8 cellular contexts compared by ENCODE assay signal in genomic region chr17:38604479-38605229, GRCh38. TPM values are rescaled to one million over a fixed set of nuclear protein-coding genes. Genes with fewer than 3 reads are reported as not detected.
A peak's percentile ranks its signal among the peaks of the same experiment; 100 is the strongest.
DNase-seq lines count a peak whose midpoint lies in the region; ATAC-seq and TF ChIP-seq lines count a peak whose summit lies in the region.

No MANE protein-coding gene starts in this region.

- DNase-seq in NCI-H345 (lab: John Stamatoyannopoulos, UW) = peak; percentile 23
- DNase-seq in NCI-H345 treated with DMSO at 0.1 percent for 48 hours (lab: John Stamatoyannopoulos, UW; ENCODE audit: unreplicated experiment) = no peak
- DNase-seq in stimulated activated CD8-positive, alpha-beta memory T cell treated with anti-CD3 and anti-CD28 coated beads, Interleukin-4, amount 100 ng/mL, for 48 hours = peak; percentile 43

- H3K27me3 ChIP-seq in SU-DHL-6 (ENCODE audit: low read length) = no peaks in the 10 kb centered on the region

- no peak overlapping the region for H3K4me2 ChIP-seq in SU-DHL-6 (ENCODE audit: low read depth, low read length, poor library complexity, severe bottlenecking)

- H3K9me2 ChIP-seq in SU-DHL-6 (replicated peaks; ENCODE audit: insufficient read depth, low read length) = no peaks in the 10 kb centered on the region

- no peaks in the 10 kb centered on the region for H3K36me3 ChIP-seq in SU-DHL-6 (ENCODE audit: low read length)

- H3K27ac ChIP-seq in SU-DHL-6 (ENCODE audit: low read depth, low read length) = no peak overlapping the region

- no peak overlapping the region for H3K4me3 ChIP-seq in SU-DHL-6 (ENCODE audit: insufficient read depth, low read length, poor library complexity, severe bottlenecking)

- H3K9me3 ChIP-seq in SU-DHL-6 (ENCODE audit: insufficient read depth, low read length) = no peaks in the 10 kb centered on the region

- no peaks in the 10 kb centered on the region for H4K20me1 ChIP-seq in SU-DHL-6 (ENCODE audit: low read depth, low read length)

- H3K79me2 ChIP-seq in SU-DHL-6 (ENCODE audit: insufficient read depth, low read length) = no peaks in the 10 kb centered on the region

- no peak overlapping the region for H3K9ac ChIP-seq in SU-DHL-6 (ENCODE audit: low read length)

- no peak overlapping the region for H2AFZ ChIP-seq in SU-DHL-6 (ENCODE audit: low read depth, low read length, severe bottlenecking)

- peak; percentile 6 for ATAC-seq in esophagus mucosa
- ATAC-seq in HG02642 (IDR thresholded peaks at IDR 0.05; ENCODE audit: poor library complexity, unreplicated experiment) = no peak
- no peak for ATAC-seq in HG02938 (IDR thresholded peaks at IDR 0.05; ENCODE audit: unreplicated experiment)
- ATAC-seq in GM21723 (IDR thresholded peaks at IDR 0.05; ENCODE audit: unreplicated experiment) = no peak

- H3F3A ChIP-seq in SU-DHL-6 (ENCODE audit: insufficient read depth) = no peaks in the 10 kb centered on the region

- peak; percentile 26 for TF ChIP-seq CTCF in SU-DHL-6 (IDR thresholded peaks at IDR 0.05; ENCODE audit: insufficient read depth, low read length, poor library complexity, severe bottlenecking)

RNA-seq across cellular contexts. Expression of gene SRCIN1, which starts 1.1 kb away (rescaled TPM):
- total RNA-seq in esophagus mucosa = 6.6 TPM
